ENCODE assay signal across 9 cellular contexts in the genomic region with DNA sequence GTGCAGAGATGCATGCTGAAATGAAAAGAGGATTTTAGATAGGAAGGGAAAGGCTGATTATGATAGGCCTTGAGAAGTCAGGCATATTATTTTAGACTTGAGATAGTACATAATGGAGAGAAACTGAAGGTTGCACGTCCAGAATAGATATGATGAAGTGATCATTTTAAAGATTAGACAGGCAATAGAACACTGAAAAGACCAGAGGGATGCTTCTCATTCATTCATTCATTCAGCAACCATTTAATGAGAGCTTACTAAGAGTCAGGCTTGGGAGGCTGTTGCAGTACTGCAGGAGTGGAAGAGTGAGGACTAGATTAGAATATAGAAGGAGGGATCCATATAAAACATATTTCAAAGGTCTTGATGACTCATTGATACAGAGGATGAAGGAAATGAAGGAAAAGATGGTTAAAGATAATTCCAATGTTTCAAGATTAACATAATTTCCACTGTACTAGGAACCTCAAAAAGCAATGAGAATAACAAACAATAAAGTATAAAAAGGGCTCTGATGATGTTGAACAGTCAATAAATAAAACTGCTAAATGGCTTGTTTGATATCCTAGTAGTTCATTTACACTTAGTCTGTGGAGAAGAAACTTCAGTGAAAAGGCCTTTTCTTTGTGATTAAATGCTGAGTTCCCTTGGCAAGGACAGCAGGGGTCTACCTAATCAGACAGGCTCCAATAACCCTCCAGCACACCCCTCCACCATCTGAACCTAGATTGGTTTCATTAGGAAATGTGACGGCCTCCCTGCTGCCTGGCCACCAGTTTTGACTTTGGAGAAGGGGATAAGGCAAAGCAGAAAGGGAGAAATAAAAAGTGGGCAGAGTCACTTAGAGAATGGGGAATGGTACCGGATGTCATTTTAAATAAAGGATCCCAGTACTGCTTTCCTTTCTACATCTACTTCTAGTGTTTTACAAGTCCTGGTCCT. TPM values are rescaled to one million over a fixed set of nuclear protein-coding genes. Genes with fewer than 3 reads are reported as not detected.
DNase-seq lines count a peak whose midpoint lies in the region; ATAC-seq and TF ChIP-seq lines count a peak whose summit lies in the region.
"Had no signal": no experiment of that assay in that cellular context is flagged by ENCODE, and none has a peak within 500 bp of the region (broad histone marks: within the 10 kb centered on the region; RNA-seq: fewer than 3 reads in every experiment).

No MANE protein-coding gene starts in this region.

- no peak for TF ChIP-seq CTCF in left lung (IDR thresholded peaks at IDR 0.05)
- TF ChIP-seq CTCF in thoracic aorta (IDR thresholded peaks at IDR 0.05), result no peak

- ATAC-seq in left lung (no peak), thoracic aorta (ENCODE audit: insufficient number of reproducible peaks, low FRiP score, low read depth) (no peak), GM18909 (IDR thresholded peaks at IDR 0.05; ENCODE audit: poor library complexity, unreplicated experiment) (no peak)

- peak overlapping the region; percentile 93 for H3K4me3 ChIP-seq in adipocyte (ENCODE audit: low read length)
- H3K4me3 ChIP-seq in left lung, result peak overlapping the region; percentile 58 to 75
- H3K4me3 ChIP-seq in thoracic aorta, result peak overlapping the region; percentile 94

- H3K4me1 Mint-ChIP-seq in activated T-cell treated with anti-CD3 and anti-CD28 coated beads, Interleukin-2, amount 50 U/mL, for 24 hours (ENCODE audit: low read depth), result peaks cover 61% of the 10 kb centered on the region

- H3K9me3 ChIP-seq in adipocyte (ENCODE audit: control insufficient read depth, low read length) (no peaks in the 10 kb centered on the region), left lung (no peaks in the 10 kb centered on the region), thoracic aorta (no peaks in the 10 kb centered on the region)

- no peak for DNase-seq in activated T-cell treated with anti-CD3 and anti-CD28 coated beads, Interleukin-2, amount 50 U/mL, for 24 hours
- no peak for DNase-seq in activated T-cell treated with anti-CD3 and anti-CD28 coated beads, Interleukin-2, amount 50 U/mL, for 48 hours
- DNase-seq in adipocyte (ENCODE audit: low read depth), result peak; percentile 39
- DNase-seq in left lung, result no peak
- DNase-seq in thoracic aorta (ENCODE audit: low spot score), result no peak
- DNase-seq in NCI-H526 treated with DMSO at 0.1 percent for 48 hours (lab: John Stamatoyannopoulos, UW), result no peak
- DNase-seq in MV-4-11 (lab: John Stamatoyannopoulos, UW), result no peak
- DNase-seq: GDM1 had no signal

- no peak overlapping the region for H3K27ac Mint-ChIP-seq in activated T-cell treated with anti-CD3 and anti-CD28 coated beads, Interleukin-2, amount 50 U/mL, for 24 hours

- no peaks in the 10 kb centered on the region for H3K9me3 Mint-ChIP-seq in activated T-cell treated with anti-CD3 and anti-CD28 coated beads, Interleukin-2, amount 50 U/mL, for 24 hours

- H3K36me3 ChIP-seq in adipocyte (ENCODE audit: control insufficient read depth, insufficient read depth, low read length, severe bottlenecking) (no peaks in the 10 kb centered on the region), left lung (no peaks in the 10 kb centered on the region), thoracic aorta (no peaks in the 10 kb centered on the region)

- H3K4me3 Mint-ChIP-seq in activated T-cell treated with anti-CD3 and anti-CD28 coated beads, Interleukin-2, amount 50 U/mL, for 24 hours, result peak overlapping the region; percentile 85

- intact Hi-C loops in left lung (cut with DNase I), result no loop called here

- no peaks in the 10 kb centered on the region for H3K27me3 Mint-ChIP-seq in activated T-cell treated with anti-CD3 and anti-CD28 coated beads, Interleukin-2, amount 50 U/mL, for 24 hours

- peaks cover 5% of the 10 kb centered on the region for H3K36me3 Mint-ChIP-seq in activated T-cell treated with anti-CD3 and anti-CD28 coated beads, Interleukin-2, amount 50 U/mL, for 24 hours (ENCODE audit: low read depth)

- peak overlapping the region; percentile 97 for H3K9ac ChIP-seq in adipocyte (ENCODE audit: low read length)

- H3K27ac ChIP-seq in left lung, result peak overlapping the region in 1 of 2 donors; percentile 97
- peak overlapping the region; percentile 93 to 94 for H3K27ac ChIP-seq in thoracic aorta

- peaks cover 31% of the 10 kb centered on the region for H3K4me1 ChIP-seq in adipocyte (ENCODE audit: control insufficient read depth, insufficient read depth, low read length)
- H3K4me1 ChIP-seq in left lung, result peaks cover 17 to 57% of the 10 kb centered on the region in 2 donors
- H3K4me1 ChIP-seq in thoracic aorta (ENCODE audit: control insufficient read depth in 1 of 2, low read depth in 2 of 2), result peaks cover 24 to 61% of the 10 kb centered on the region in 2 donors

- no peaks in the 10 kb centered on the region for H3K27me3 ChIP-seq in adipocyte (replicated peaks; ENCODE audit: control insufficient read depth, insufficient read depth, low read length)
- H3K27me3 ChIP-seq in left lung, result no peaks in the 10 kb centered on the region
- H3K27me3 ChIP-seq in thoracic aorta (replicated peaks; ENCODE audit: insufficient read depth), result no peaks in the 10 kb centered on the region

RNA-seq across cellular contexts. Expression of gene CILK1, which starts 1.7 kb away (rescaled TPM):
- total RNA-seq in left lung (10 to 100 TPM; 12.3 to 13.7 TPM), thoracic aorta (10 to 100 TPM; 14.2 to 18.6 TPM)

RNA-seq across cellular contexts. Expression of gene FBXO9, which starts 5.3 kb away (rescaled TPM):
- total RNA-seq in left lung (100 to 1,000 TPM in 1 of 2 donors, 10 to 100 TPM in 1; 77.6 to 111 TPM), thoracic aorta (10 to 100 TPM; 30.1 to 78.2 TPM)
